1 cellular context compared by ENCODE assay signal in genomic region chr22:29074276-29074625, GRCh38.
A peak's percentile ranks its signal among the peaks of the same experiment; 100 is the strongest.
TF ChIP-seq lines count a peak whose summit lies in the region.

No MANE protein-coding gene starts in this region.

TF ChIP-seq in WTC11, 78 proteins besides CTCF, POLR2A, EP300 and RAD21 (continued from another document):
- TF ChIP-seq ZNF219 (CRISPR knock-in tag; IDR thresholded peaks at IDR 0.05; ENCODE audit: borderline replicate concordance) (no peak), ESRRA (CRISPR knock-in tag; IDR thresholded peaks at IDR 0.05; ENCODE audit: borderline replicate concordance) (no peak), ATF3 (CRISPR knock-in tag; conservative IDR thresholded peaks at IDR 0.05) (no peak), MAX (CRISPR knock-in tag; IDR thresholded peaks at IDR 0.05) (peak; percentile 32; the same call in 1 of the 2 replicates), TCF7 (CRISPR knock-in tag; IDR thresholded peaks at IDR 0.05; ENCODE audit: low read depth) (no peak), GRHL2 (CRISPR knock-in tag; IDR thresholded peaks at IDR 0.05; ENCODE audit: insufficient replicate concordance, severe bottlenecking) (no peak), PRRX2 (CRISPR knock-in tag; IDR thresholded peaks at IDR 0.05) (no peak), TP53 (CRISPR knock-in tag; IDR thresholded peaks at IDR 0.05) (no peak), AR (CRISPR knock-in tag; IDR thresholded peaks at IDR 0.05) (no peak)
